Comparison of ENCODE assay signal across 22 cellular contexts in genomic region chr1:161834967-161835366, GRCh38.
A peak's percentile ranks its signal among the peaks of the same experiment; 100 is the strongest.
DNase-seq lines count a peak whose midpoint lies in the region; ATAC-seq, FAIRE-seq and TF ChIP-seq lines count a peak whose summit lies in the region.
"Had no signal": no experiment of that assay in that cellular context is flagged by ENCODE, and none has a peak within 500 bp of the region (broad histone marks: within the 10 kb centered on the region; RNA-seq: fewer than 3 reads in every experiment).

No MANE protein-coding gene starts in this region.

- dilution Hi-C loops in mammary epithelial cell (cut with HindIII; ENCODE audit: low sequenced_read_pairs): no loop called here

- H3K27me3 ChIP-seq in mammary epithelial cell (ENCODE audit: insufficient read depth, low read length) (no peaks in the 10 kb centered on the region), breast epithelium (no peaks in the 10 kb centered on the region), K562 (ENCODE audit: control insufficient read depth in 2 of 2, insufficient read depth in 2 of 2, low read length in 2 of 2) (no peaks in the 10 kb centered on the region), heart right ventricle (no peaks in the 10 kb centered on the region)
- H3K27me3 ChIP-seq: BE2C, Peyer's patch, SJSA1 had no signal

- ATAC-seq in K562 (peak; percentile 34; the same call in 2 of the 3 replicates), GM18907 (IDR thresholded peaks at IDR 0.05; ENCODE audit: unreplicated experiment) (no peak), heart right ventricle (no peak), HG03196 (IDR thresholded peaks at IDR 0.05; ENCODE audit: unreplicated experiment) (no peak)
- no peak for ATAC-seq in activated CD4-positive, CD25-positive, alpha-beta regulatory T cell treated with anti-CD3 and anti-CD28 coated beads, Interleukin-2, amount 50 U/mL, for 24 hours

- intact Hi-C loops in mammary epithelial cell (cut with micrococcal nuclease) (no loop called here), breast epithelium (cut with DNase I; ENCODE audit: low total_unique reads) (no loop called here), K562 (cut with micrococcal nuclease) (no loop called here), heart right ventricle (cut with DNase I) (no loop called here)

- TF ChIP-seq RAD21 in K562 (CRISPR knock-in tag; conservative IDR thresholded peaks at IDR 0.05 in 1 of 2, IDR thresholded peaks at IDR 0.05 in 1 of 2): no peak

- CTCF ChIA-PET in mammary epithelial cell (lab: Charles Lee; ENCODE audit: low non-redundant PET): no interaction called here
- CTCF ChIA-PET in K562 (lab: Yijun Ruan, JAX; ENCODE audit: low intra/inter-chr PET ratio): no interaction called here

- H3K36me3 ChIP-seq in mammary epithelial cell (ENCODE audit: insufficient read depth, low read length): no peaks in the 10 kb centered on the region
- H3K36me3 ChIP-seq in breast epithelium: no peaks in the 10 kb centered on the region
- peaks cover 17% of the 10 kb centered on the region; the same call in 2 of the 3 replicates for H3K36me3 ChIP-seq in K562 (ENCODE audit: control insufficient read depth, insufficient read depth, low read length)
- H3K36me3 ChIP-seq in heart right ventricle: peaks cover 0 to 35% (median 0%) of the 10 kb centered on the region in 9 donors
- H3K36me3 ChIP-seq: BE2C had no signal

- no peak for TF ChIP-seq POLR2A in breast epithelium (IDR thresholded peaks at IDR 0.05)
- TF ChIP-seq POLR2A in K562 (conservative IDR thresholded peaks at IDR 0.05): no peak

- H2AFZ ChIP-seq in mammary epithelial cell (ENCODE audit: low read depth, low read length): no peak overlapping the region
- H2AFZ ChIP-seq in K562 (ENCODE audit: low read depth, low read length): no peak overlapping the region

- 77% methylated on average over 2 of the region's 2 CpGs for WGBS in mammary epithelial cell (ENCODE audit: low coverage, missing lambda C conversion rate)
- WGBS in K562 (ENCODE audit: insufficient coverage, low coverage, missing lambda C conversion rate): 64% methylated on average over 2 of the region's 2 CpGs
- 68 to 78% methylated on average over 2 of the region's 2 CpGs for WGBS in heart right ventricle, 2 donors

- no peak for FAIRE-seq in K562 (lab: Jason Lieb, UNC)

- no TSS peak for BruUV-seq in mammary epithelial cell (replicated peaks; lab: Mats Ljungman, UMichigan)
- BruUV-seq in K562 (replicated peaks; lab: Mats Ljungman, UMichigan): no TSS peak

- no peak overlapping the region for H3K4me2 ChIP-seq in mammary epithelial cell (ENCODE audit: insufficient read depth, low read depth, low read length)
- H3K4me2 ChIP-seq in K562 (ENCODE audit: insufficient read depth, low read length): no peak overlapping the region

- POLR2A ChIA-PET in K562 (lab: Yijun Ruan, JAX): no interaction called here

- no peak for TF ChIP-seq CTCF in mammary epithelial cell (conservative IDR thresholded peaks at IDR 0.05 in 1 of 2, IDR thresholded peaks at IDR 0.05 in 1 of 2; ENCODE audit: extremely low read depth in 1 of 2, insufficient read depth in 1 of 2, low read depth in 1 of 2, low read length in 2 of 2)
- no peak for TF ChIP-seq CTCF in breast epithelium (IDR thresholded peaks at IDR 0.05)
- no peak for TF ChIP-seq CTCF in K562 (IDR thresholded peaks at IDR 0.05 in 2 of 3, conservative IDR thresholded peaks at IDR 0.05 in 1 of 3; ENCODE audit: insufficient read depth in 2 of 3, low read depth in 1 of 3, low read length in 3 of 3)
- TF ChIP-seq CTCF in fibroblast of villous mesenchyme (IDR thresholded peaks at IDR 0.05; ENCODE audit: insufficient read depth, low read depth, low read length): no peak
- TF ChIP-seq CTCF in heart right ventricle (IDR thresholded peaks at IDR 0.05): no peak

- H3K9ac ChIP-seq in mammary epithelial cell (ENCODE audit: insufficient read depth, low read length) (no peak overlapping the region), K562 (ENCODE audit: insufficient read depth in 1 of 2, low read depth in 2 of 2, low read length in 2 of 2) (no peak overlapping the region)

- H3K4me3 ChIP-seq in mammary epithelial cell (replicated peaks in 1 of 3; ENCODE audit: insufficient read depth in 1 of 3, low read depth in 2 of 3, low read length in 3 of 3) (no peak overlapping the region), breast epithelium (no peak overlapping the region), K562 (no peak overlapping the region), fibroblast of villous mesenchyme (ENCODE audit: low read depth, low read length) (no peak overlapping the region), heart right ventricle (no peak overlapping the region)
- H3K4me3 ChIP-seq: Peyer's patch, SJSA1 had no signal

- in situ Hi-C loops in mammary epithelial cell (cut with MboI; ENCODE audit: low sequenced_read_pairs in 2 of 2): no loop called here
- in situ Hi-C loops in K562 (cut with MboI): no loop called here

- H3K9me1 ChIP-seq in K562 (ENCODE audit: control insufficient read depth, insufficient read depth, low read length): no peaks in the 10 kb centered on the region

- TF ChIP-seq EP300 in K562 (IDR thresholded peaks at IDR 0.05; ENCODE audit: low read length): no peak

- H3K4me1 ChIP-seq in mammary epithelial cell (ENCODE audit: insufficient read depth, low read length) (no peaks in the 10 kb centered on the region), breast epithelium (no peaks in the 10 kb centered on the region), K562 (replicated peaks in 1 of 2; ENCODE audit: control insufficient read depth in 2 of 2, insufficient read depth in 2 of 2, low read length in 2 of 2) (no peaks in the 10 kb centered on the region), heart right ventricle (peaks cover 0 to 6% (median 0%) of the 10 kb centered on the region in 9 donors)
- H3K4me1 ChIP-seq: BE2C, Peyer's patch, SJSA1 had no signal

- no peaks in the 10 kb centered on the region for H4K20me1 ChIP-seq in mammary epithelial cell (ENCODE audit: insufficient read depth, low read length)
- H4K20me1 ChIP-seq in K562 (replicated peaks; ENCODE audit: control insufficient read depth, insufficient read depth, low read length): no peaks in the 10 kb centered on the region

- DNase-seq in mammary epithelial cell (peak; percentile 6), breast epithelium (ENCODE audit: low spot score in 2 of 2) (no peak), K562 (ENCODE audit: extremely low read depth in 1 of 4, low spot score in 3 of 4) (no peak), fibroblast of villous mesenchyme (ENCODE audit: low read depth) (peak; percentile 26), heart right ventricle (no peak)
- DNase-seq: BE2C; CD4-positive, CD25-positive, alpha-beta regulatory T cell; COR-L47; DMS153; GF-D8; GOT3; NCI-H1048; NCI-H1436; NCI-H2029; NCI-H2171 treated with DMSO at 0.1 percent for 48 hours; NCI-H446 treated with DMSO at 0.1 percent for 48 hours; NCI-H69; Peyer's patch had no signal

- no peaks in the 10 kb centered on the region for H3K79me2 ChIP-seq in mammary epithelial cell (ENCODE audit: insufficient read depth, low read length)
- H3K79me2 ChIP-seq in K562 (ENCODE audit: control insufficient read depth, insufficient read depth, low read length): no peaks in the 10 kb centered on the region

- H3K9me3 ChIP-seq in mammary epithelial cell (replicated peaks; ENCODE audit: insufficient read depth, low read length) (no peaks in the 10 kb centered on the region), breast epithelium (no peaks in the 10 kb centered on the region), K562 (replicated peaks; ENCODE audit: control insufficient read depth, insufficient read depth, low read depth, low read length) (no peaks in the 10 kb centered on the region), heart right ventricle (peaks cover 0 to 13% (median 0%) of the 10 kb centered on the region in 11 donors)
- H3K9me3 ChIP-seq: BE2C, Peyer's patch, SJSA1 had no signal

- H3K27ac ChIP-seq in mammary epithelial cell (ENCODE audit: insufficient read depth, low read depth, low read length) (no peak overlapping the region), breast epithelium (no peak overlapping the region), K562 (ENCODE audit: extremely low read depth, low read depth, low read length) (no peak overlapping the region), heart right ventricle (no peak overlapping the region)
- H3K27ac ChIP-seq: Peyer's patch, SJSA1 had no signal

TF ChIP-seq in K562, 482 proteins besides CTCF, POLR2A, EP300 and RAD21 (continues in another document):
- TF ChIP-seq SIRT6 (IDR thresholded peaks at IDR 0.05; ENCODE audit: low read depth, low read length): no peak

Comparison
In these comparisons a context has a peak if more than half of its experiments do, and no peak if none do; other contexts are left out.
1. DNase-seq: peak in mammary epithelial cell (single experiment) and fibroblast of villous mesenchyme (single experiment); none in breast epithelium (0 of 2), K562 (0 of 4) and heart right ventricle (0 of 2).